ENCODE assay signal across 1 cellular context in genomic region chr10:47354162-47354561, GRCh38.
TF ChIP-seq lines count a peak whose summit lies in the region.

No MANE protein-coding gene starts in this region.

TF ChIP-seq in WTC11, 78 proteins besides CTCF, POLR2A, EP300 and RAD21 (continued from another document):
- TF ChIP-seq HMGA2 (CRISPR knock-in tag; IDR thresholded peaks at IDR 0.05) (no peak), SOX15 (CRISPR knock-in tag; IDR thresholded peaks at IDR 0.05) (no peak), ZNF138 (CRISPR knock-in tag; conservative IDR thresholded peaks at IDR 0.05) (no peak), ZNF263 (CRISPR knock-in tag; IDR thresholded peaks at IDR 0.05; ENCODE audit: low read depth) (no peak), ZNF232 (CRISPR knock-in tag; IDR thresholded peaks at IDR 0.05) (no peak), E2F5 (CRISPR knock-in tag; IDR thresholded peaks at IDR 0.05) (no peak), ERG (CRISPR knock-in tag; IDR thresholded peaks at IDR 0.05) (no peak)
TF ChIP-seq in WTC11: peak in this region for 0.
